In the genomic region with DNA sequence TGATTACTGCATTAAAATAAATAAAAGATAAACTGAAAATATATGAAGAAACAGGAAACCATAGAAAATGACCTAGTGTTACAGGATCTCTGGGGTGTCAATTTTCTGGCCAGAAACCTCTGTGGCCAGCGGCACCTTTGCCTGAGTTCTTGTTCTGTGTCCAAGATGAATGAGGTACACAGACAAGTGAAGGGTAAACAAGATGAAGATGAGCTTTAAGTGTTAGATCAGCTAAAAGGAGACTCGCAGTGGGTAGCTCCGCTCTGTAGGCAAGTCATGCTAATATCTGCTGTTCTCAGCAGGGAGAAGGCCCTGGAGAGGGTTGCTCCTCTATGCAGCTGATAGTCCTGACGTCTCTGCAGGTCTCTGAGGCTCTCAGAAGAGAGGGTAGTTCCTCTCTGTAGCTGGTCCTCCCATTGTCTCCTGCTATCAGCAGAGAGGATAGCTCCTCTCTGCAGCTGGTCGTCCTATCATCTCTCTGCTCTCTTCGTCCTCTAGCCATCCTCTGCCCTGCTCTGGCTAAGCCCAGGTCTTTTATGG, we compare ENCODE assay signal across 8 cellular contexts. TPM values are rescaled to one million over a fixed set of nuclear protein-coding genes. Genes with fewer than 3 reads are reported as not detected.
DNase-seq lines count a peak whose midpoint lies in the region; ATAC-seq and TF ChIP-seq lines count a peak whose summit lies in the region.

No MANE protein-coding gene starts in this region.

- H3K4me3 Mint-ChIP-seq in activated T-helper 1 cell treated with anti-CD3 and anti-CD28 coated beads, Interleukin-12 subunit alpha, Interleukin-12 subunit beta, Interleukin-2, Interleukin-4 antibody, amounts not matched to agents 30 ng/mL and 10 ng/mL and 1 ng/mL, durations not matched to agents 14 hours and 24 hours and 36 hours: peak overlapping the region; percentile 79

- H3K27me3 Mint-ChIP-seq in activated T-helper 1 cell treated with anti-CD3 and anti-CD28 coated beads, Interleukin-12 subunit alpha, Interleukin-12 subunit beta, Interleukin-2, Interleukin-4 antibody, amounts not matched to agents 30 ng/mL and 10 ng/mL and 1 ng/mL, durations not matched to agents 14 hours and 24 hours and 36 hours (ENCODE audit: insufficient read depth): no peaks in the 10 kb centered on the region

- H3K4me3 ChIP-seq in kidney epithelial cell (ENCODE audit: low read depth, low read length) (peak overlapping the region; percentile 34), vagina (peak overlapping the region; percentile 60 to 61)

- intact Hi-C loops in Right ventricle myocardium inferior (cut with DNase I): no loop called here
- intact Hi-C loops in cardiac septum (cut with DNase I): no loop called here
- intact Hi-C loops in activated T-helper 1 cell treated with anti-CD3 and anti-CD28 coated beads, Interleukin-12 subunit alpha, Interleukin-12 subunit beta, Interleukin-2, Interleukin-4 antibody, amounts not matched to agents 30 ng/mL and 10 ng/mL and 1 ng/mL, durations not matched to agents 14 hours and 24 hours and 36 hours (cut with micrococcal nuclease): loop anchor here (1.0 to 2.0 kb wide), 4 partner anchors 19 to 94 kb away; no protein-coding TSS in a partner anchor
- intact Hi-C loops in vagina (cut with DNase I): no loop called here
- intact Hi-C loops in posterior cingulate gyrus (cut with DNase I): no loop called here

- H3K9me3 Mint-ChIP-seq in activated T-helper 1 cell treated with anti-CD3 and anti-CD28 coated beads, Interleukin-12 subunit alpha, Interleukin-12 subunit beta, Interleukin-2, Interleukin-4 antibody, amounts not matched to agents 30 ng/mL and 10 ng/mL and 1 ng/mL, durations not matched to agents 14 hours and 24 hours and 36 hours: no peaks in the 10 kb centered on the region

- no peak for TF ChIP-seq POLR2A in vagina (IDR thresholded peaks at IDR 0.05)

- H3K4me1 Mint-ChIP-seq in activated T-helper 1 cell treated with anti-CD3 and anti-CD28 coated beads, Interleukin-12 subunit alpha, Interleukin-12 subunit beta, Interleukin-2, Interleukin-4 antibody, amounts not matched to agents 30 ng/mL and 10 ng/mL and 1 ng/mL, durations not matched to agents 14 hours and 24 hours and 36 hours (ENCODE audit: low read depth): peaks cover 51% of the 10 kb centered on the region

- H3K36me3 Mint-ChIP-seq in activated T-helper 1 cell treated with anti-CD3 and anti-CD28 coated beads, Interleukin-12 subunit alpha, Interleukin-12 subunit beta, Interleukin-2, Interleukin-4 antibody, amounts not matched to agents 30 ng/mL and 10 ng/mL and 1 ng/mL, durations not matched to agents 14 hours and 24 hours and 36 hours (ENCODE audit: low read depth): peaks cover 6% of the 10 kb centered on the region

- no peaks in the 10 kb centered on the region for H3K36me3 ChIP-seq in kidney epithelial cell (ENCODE audit: control insufficient read depth, insufficient read depth, low read length)
- H3K36me3 ChIP-seq in vagina: no peaks in the 10 kb centered on the region

- no peak for DNase-seq in Right ventricle myocardium inferior (ENCODE audit: missing footprints)
- DNase-seq in cardiac septum (ENCODE audit: low spot score): no peak
- no peak for DNase-seq in activated T-helper 1 cell treated with anti-CD3 and anti-CD28 coated beads, Interleukin-12 subunit alpha, Interleukin-12 subunit beta, Interleukin-2, Interleukin-4 antibody, amounts not matched to agents 30 ng/mL and 10 ng/mL and 1 ng/mL, durations not matched to agents 14 hours and 24 hours and 36 hours (ENCODE audit: low spot score)
- DNase-seq in kidney epithelial cell (ENCODE audit: low read depth): no peak
- DNase-seq in vagina (ENCODE audit: extremely low spot score in 2 of 2): no peak
- no peak for DNase-seq in A172 (ENCODE audit: low spot score)
- DNase-seq in posterior cingulate gyrus: no peak
- no peak for DNase-seq in NCI-H2107 (lab: John Stamatoyannopoulos, UW)

- H3K27ac Mint-ChIP-seq in activated T-helper 1 cell treated with anti-CD3 and anti-CD28 coated beads, Interleukin-12 subunit alpha, Interleukin-12 subunit beta, Interleukin-2, Interleukin-4 antibody, amounts not matched to agents 30 ng/mL and 10 ng/mL and 1 ng/mL, durations not matched to agents 14 hours and 24 hours and 36 hours: peak overlapping the region; percentile 80

- H3K27ac ChIP-seq in vagina: peak overlapping the region; percentile 74

- TF ChIP-seq CTCF in kidney epithelial cell (IDR thresholded peaks at IDR 0.05; ENCODE audit: insufficient read depth, low read length, poor library complexity, severe bottlenecking) (no peak), vagina (IDR thresholded peaks at IDR 0.05) (no peak)

- H3K27me3 ChIP-seq in kidney epithelial cell (ENCODE audit: control insufficient read depth, insufficient read depth, low read length) (no peaks in the 10 kb centered on the region), vagina (no peaks in the 10 kb centered on the region)

- peaks cover 13% of the 10 kb centered on the region for H3K4me1 ChIP-seq in vagina

- ATAC-seq in Right ventricle myocardium inferior: peak; percentile 13

- no peaks in the 10 kb centered on the region for H3K9me3 ChIP-seq in vagina

RNA-seq across cellular contexts. Expression of gene TBC1D22B, which starts 35.9 kb away (rescaled TPM):
- total RNA-seq in Right ventricle myocardium inferior (6.3 TPM), cardiac septum (9.1 TPM), kidney epithelial cell (12.7 and 13.0 TPM in 2 replicates), vagina (12.5 TPM)
- total RNA-seq in activated T-helper 1 cell treated with anti-CD3 and anti-CD28 coated beads, Interleukin-12 subunit alpha, Interleukin-12 subunit beta, Interleukin-2, Interleukin-4 antibody, amounts not matched to agents 30 ng/mL and 10 ng/mL and 1 ng/mL, durations not matched to agents 14 hours and 24 hours and 36 hours: 20.8 and 21.2 TPM in 2 replicates
- total RNA-seq in A172 (2014; rRNA removed; shearing (Covaris generic)): 3.4 and 4.2 TPM in 2 replicates

RNA-seq across cellular contexts. Expression of gene TMEM217, which starts 36.3 kb away (rescaled TPM):
- total RNA-seq in Right ventricle myocardium inferior: 0.30 TPM
- 1.0 TPM for total RNA-seq in cardiac septum
- 7.7 and 9.9 TPM in 2 replicates for total RNA-seq in activated T-helper 1 cell treated with anti-CD3 and anti-CD28 coated beads, Interleukin-12 subunit alpha, Interleukin-12 subunit beta, Interleukin-2, Interleukin-4 antibody, amounts not matched to agents 30 ng/mL and 10 ng/mL and 1 ng/mL, durations not matched to agents 14 hours and 24 hours and 36 hours
- total RNA-seq in kidney epithelial cell: 2.0 and 4.0 TPM in 2 replicates
- not detected for total RNA-seq in vagina
- total RNA-seq in A172 (2014; rRNA removed; shearing (Covaris generic)): 0.12 and 3.2 TPM in 2 replicates

RNA-seq across cellular contexts. Expression of gene PIM1, which starts 51.7 kb away (rescaled TPM):
- total RNA-seq in Right ventricle myocardium inferior (27.8 TPM), cardiac septum (16.6 TPM), kidney epithelial cell (18.2 and 19.5 TPM in 2 replicates), vagina (74.2 TPM)
- total RNA-seq in activated T-helper 1 cell treated with anti-CD3 and anti-CD28 coated beads, Interleukin-12 subunit alpha, Interleukin-12 subunit beta, Interleukin-2, Interleukin-4 antibody, amounts not matched to agents 30 ng/mL and 10 ng/mL and 1 ng/mL, durations not matched to agents 14 hours and 24 hours and 36 hours: 182 and 192 TPM in 2 replicates
- total RNA-seq in A172 (2014; rRNA removed; shearing (Covaris generic)): 10.6 and 20.7 TPM in 2 replicates
